11 cellular contexts compared by ENCODE assay signal in the genomic region with DNA sequence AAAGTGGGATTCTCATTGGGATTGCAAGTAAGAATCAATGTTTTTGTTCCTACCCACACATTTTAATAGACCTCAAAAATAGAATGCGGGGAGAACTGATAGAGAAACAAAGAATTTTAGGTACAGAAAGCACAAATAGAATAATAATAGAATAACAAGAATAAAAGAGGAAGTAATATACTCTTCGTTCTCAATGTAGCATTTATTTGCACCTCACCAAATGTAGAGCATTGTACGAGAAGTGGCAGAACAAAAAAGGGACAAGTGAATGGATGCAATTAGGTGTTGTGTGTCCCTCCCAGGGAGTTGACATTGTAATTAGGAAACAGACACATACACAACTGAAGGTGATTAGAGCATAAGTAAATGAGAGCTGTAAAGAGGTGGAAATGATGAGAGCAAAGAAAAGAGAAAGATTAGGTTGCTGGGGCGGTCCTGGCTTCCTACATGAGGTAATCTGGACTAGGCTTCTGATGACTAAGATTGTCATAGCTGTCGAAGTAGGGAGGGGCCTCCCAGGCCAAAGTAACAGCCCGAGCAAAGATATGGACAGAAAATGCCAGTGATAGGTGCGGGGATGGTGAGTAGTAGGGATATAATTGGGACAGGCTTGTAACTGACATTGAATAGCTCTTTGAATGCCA. TPM values are rescaled to one million over a fixed set of nuclear protein-coding genes. Genes with fewer than 3 reads are reported as not detected.
A peak's percentile ranks its signal among the peaks of the same experiment; 100 is the strongest.
DNase-seq lines count a peak whose midpoint lies in the region; ATAC-seq, FAIRE-seq and TF ChIP-seq lines count a peak whose summit lies in the region.
"Had no signal": no experiment of that assay in that cellular context is flagged by ENCODE, and none has a peak within 500 bp of the region (broad histone marks: within the 10 kb centered on the region; RNA-seq: fewer than 3 reads in every experiment).

No MANE protein-coding gene starts in this region.

- no peak overlapping the region for H3K4ac ChIP-seq in mesenchymal stem cell (ENCODE audit: low read depth in 1 of 2, low read length in 2 of 2)

- H3K27me3 ChIP-seq in RWPE2 (ENCODE audit: insufficient read depth, poor library complexity, severe bottlenecking) (no peaks in the 10 kb centered on the region), mesenchymal stem cell (ENCODE audit: control insufficient read depth in 1 of 2, insufficient read depth in 1 of 2, low read length in 2 of 2) (no peaks in the 10 kb centered on the region)
- H3K27me3 ChIP-seq: upper lobe of left lung had no signal

- TF ChIP-seq POLR2A in GM12892 (IDR thresholded peaks at IDR 0.05; ENCODE audit: low read depth, low read length) = no peak

- H3K9ac ChIP-seq in mesenchymal stem cell (ENCODE audit: low read length) = no peak overlapping the region

- no peak overlapping the region for H2BK5ac ChIP-seq in mesenchymal stem cell (ENCODE audit: low read depth, low read length, poor library complexity, severe bottlenecking)

- no peak for TF ChIP-seq CTCF in RWPE2 (IDR thresholded peaks at IDR 0.05; ENCODE audit: poor library complexity, severe bottlenecking)

- DNase-seq in GM12892 (ENCODE audit: insufficient read length) = no peak
- DNase-seq in RWPE2 (ENCODE audit: low spot score) = no peak
- DNase-seq in mesenchymal stem cell = peak; percentile 15
- DNase-seq in foreskin melanocyte = no peak
- DNase-seq in stimulated activated CD4-positive, alpha-beta T cell treated with anti-CD3 and anti-CD28 coated beads, Interleukin-4, amount 100 ng/mL, for 1 hour = no peak
- DNase-seq in D341Med (ENCODE audit: low spot score) = no peak
- DNase-seq: activated CD4-positive, CD25-positive, alpha-beta regulatory T cell treated with anti-CD3 and anti-CD28 coated beads, Interleukin-2, amount 50 U/mL, for 72 hours; NCI-H1092 treated with DMSO at 0.1 percent for 48 hours; upper lobe of left lung had no signal

- no peak overlapping the region for H2BK120ac ChIP-seq in mesenchymal stem cell (ENCODE audit: low read depth, low read length)

- H4K8ac ChIP-seq in mesenchymal stem cell (ENCODE audit: low read length) = no peak overlapping the region

- no peaks in the 10 kb centered on the region for H3K36me3 ChIP-seq in RWPE2 (ENCODE audit: low read depth)
- peaks cover 0 to 14% of the 10 kb centered on the region in 2 experiments for H3K36me3 ChIP-seq in mesenchymal stem cell (ENCODE audit: control insufficient read depth in 1 of 2, insufficient read depth in 2 of 2, low read depth in 1 of 2, low read length in 2 of 2)
- H3K36me3 ChIP-seq: upper lobe of left lung had no signal

- no peak overlapping the region for H3K18ac ChIP-seq in mesenchymal stem cell (ENCODE audit: low read depth in 1 of 2, low read length in 2 of 2)

- peaks cover 2% of the 10 kb centered on the region for H3K4me1 ChIP-seq in RWPE2 (ENCODE audit: insufficient read depth, poor library complexity, severe bottlenecking)
- peaks cover 3% of the 10 kb centered on the region for H3K4me1 ChIP-seq in mesenchymal stem cell (ENCODE audit: control insufficient read depth, insufficient read depth, low read depth, low read length)

- no peak overlapping the region for H3K14ac ChIP-seq in mesenchymal stem cell (ENCODE audit: low read length in 2 of 2)

- H2AFZ ChIP-seq in mesenchymal stem cell (ENCODE audit: low read depth, low read length) = no peak overlapping the region

- H3K79me1 ChIP-seq in mesenchymal stem cell (replicated peaks; ENCODE audit: low read length, poor library complexity, severe bottlenecking) = no peaks in the 10 kb centered on the region

- H3K27ac ChIP-seq in RWPE2 (ENCODE audit: poor library complexity, severe bottlenecking) (no peak overlapping the region), mesenchymal stem cell (ENCODE audit: low read length, poor library complexity, severe bottlenecking) (no peak overlapping the region)

- no peak overlapping the region for H2BK15ac ChIP-seq in mesenchymal stem cell (ENCODE audit: low read depth, poor library complexity, severe bottlenecking)

- H4K91ac ChIP-seq in mesenchymal stem cell (ENCODE audit: low read length) = no peak overlapping the region

- H3K9me3 ChIP-seq in RWPE2 (ENCODE audit: severe bottlenecking) (no peaks in the 10 kb centered on the region), mesenchymal stem cell (ENCODE audit: control insufficient read depth, low read length) (no peaks in the 10 kb centered on the region)
- H3K9me3 ChIP-seq: upper lobe of left lung had no signal

- no peak overlapping the region for H3K23ac ChIP-seq in mesenchymal stem cell (ENCODE audit: low read length in 2 of 2)

- H2BK12ac ChIP-seq in mesenchymal stem cell (ENCODE audit: low read length in 2 of 2) = no peak overlapping the region

- H2AK5ac ChIP-seq in mesenchymal stem cell (ENCODE audit: low read length, severe bottlenecking) = no peak overlapping the region

- 78% methylated on average over 5 of the region's 7 CpGs for WGBS in mesenchymal stem cell

- H3K4me2 ChIP-seq in mesenchymal stem cell (ENCODE audit: low read length, poor library complexity, severe bottlenecking) = no peak overlapping the region

- peak; percentile 86 for FAIRE-seq in GM12892 (lab: Jason Lieb, UNC)

- peak; percentile 72 for ATAC-seq in GM21717 (IDR thresholded peaks at IDR 0.05; ENCODE audit: unreplicated experiment)
- peak; percentile 36; the same call in 1 of the 3 replicates for ATAC-seq in RWPE2 (ENCODE audit: low read depth)
- no peak for ATAC-seq in HG03196 (IDR thresholded peaks at IDR 0.05; ENCODE audit: unreplicated experiment)

- no peak overlapping the region for H3K4me3 ChIP-seq in RWPE2 (ENCODE audit: severe bottlenecking)
- no peak overlapping the region for H3K4me3 ChIP-seq in mesenchymal stem cell (ENCODE audit: insufficient read depth in 1 of 2, low read depth in 1 of 2, low read length in 2 of 2)
- H3K4me3 ChIP-seq: upper lobe of left lung had no signal

RNA-seq across cellular contexts. Expression of gene RAB9A, which starts 10.4 kb away (rescaled TPM):
- polyA plus RNA-seq in GM12892 (2012; ENCODE audit: missing spikeins) = 53.5 TPM
- polyA plus RNA-seq in mesenchymal stem cell (2013, experiment 1 of 2) = 23.9 TPM
- polyA plus RNA-seq in mesenchymal stem cell (2013, experiment 2 of 2) = 25.8 TPM

RNA-seq across cellular contexts. Expression of gene TRAPPC2, which starts 35.1 kb away (rescaled TPM):
- 20.8 TPM for polyA plus RNA-seq in GM12892 (2012; ENCODE audit: missing spikeins)
- polyA plus RNA-seq in mesenchymal stem cell (2013, experiment 1 of 2) = 6.8 TPM
- 8.0 TPM for polyA plus RNA-seq in mesenchymal stem cell (2013, experiment 2 of 2)

RNA-seq across cellular contexts. Expression of gene OFD1, which starts 35.2 kb away (rescaled TPM):
- polyA plus RNA-seq in GM12892 (2012; ENCODE audit: missing spikeins) = 28.7 TPM
- polyA plus RNA-seq in mesenchymal stem cell (2013, experiment 1 of 2) = 9.2 TPM
- polyA plus RNA-seq in mesenchymal stem cell (2013, experiment 2 of 2) = 7.8 TPM

RNA-seq across cellular contexts. Expression of gene TCEANC, which starts 46.4 kb away (rescaled TPM):
- polyA plus RNA-seq in GM12892 (2012; ENCODE audit: missing spikeins) = 1.5 TPM
- polyA plus RNA-seq in mesenchymal stem cell (2013, experiment 1 of 2) = 0.86 TPM
- 0.79 TPM for polyA plus RNA-seq in mesenchymal stem cell (2013, experiment 2 of 2)
